ENCODE assay signal across 1 cellular context in the genomic region with DNA sequence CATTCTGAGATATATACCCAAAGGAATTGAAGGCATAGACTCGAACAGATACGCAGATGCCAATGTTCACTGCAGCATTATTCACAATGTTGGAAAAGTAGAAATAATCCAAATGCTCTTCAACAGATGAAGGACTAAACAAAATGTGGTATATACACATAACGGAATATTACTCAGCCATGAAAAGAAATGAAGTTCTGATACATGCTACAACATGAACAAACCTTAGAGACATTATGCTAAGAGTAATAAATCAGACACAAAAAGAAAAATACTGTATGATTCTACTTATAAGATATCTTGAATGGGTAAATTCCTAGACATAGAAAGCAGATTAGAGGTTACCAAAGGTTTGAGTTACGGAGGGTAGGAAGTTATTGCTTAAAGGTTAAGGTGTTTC.
TF ChIP-seq lines count a peak whose summit lies in the region.

No MANE protein-coding gene starts in this region.

TF ChIP-seq in SK-N-SH, 30 proteins besides CTCF, POLR2A, EP300 and RAD21 (continued from another document):
- TF ChIP-seq FOXM1 (IDR thresholded peaks at IDR 0.05; ENCODE audit: low read depth) (no peak), TEAD4 (IDR thresholded peaks at IDR 0.05; ENCODE audit: borderline replicate concordance, insufficient read depth) (no peak), ELF1 (IDR thresholded peaks at IDR 0.05) (no peak)
- TF ChIP-seq, protein P1, sequence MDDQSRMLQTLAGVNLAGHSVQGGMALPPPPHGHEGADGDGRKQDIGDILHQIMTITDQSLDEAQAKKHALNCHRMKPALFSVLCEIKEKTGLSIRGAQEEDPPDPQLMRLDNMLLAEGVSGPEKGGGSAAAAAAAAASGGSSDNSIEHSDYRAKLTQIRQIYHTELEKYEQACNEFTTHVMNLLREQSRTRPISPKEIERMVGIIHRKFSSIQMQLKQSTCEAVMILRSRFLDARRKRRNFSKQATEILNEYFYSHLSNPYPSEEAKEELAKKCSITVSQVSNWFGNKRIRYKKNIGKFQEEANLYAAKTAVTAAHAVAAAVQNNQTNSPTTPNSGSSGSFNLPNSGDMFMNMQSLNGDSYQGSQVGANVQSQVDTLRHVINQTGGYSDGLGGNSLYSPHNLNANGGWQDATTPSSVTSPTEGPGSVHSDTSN (IDR thresholded peaks at IDR 0.05): no peak
- TF ChIP-seq, protein P2, sequence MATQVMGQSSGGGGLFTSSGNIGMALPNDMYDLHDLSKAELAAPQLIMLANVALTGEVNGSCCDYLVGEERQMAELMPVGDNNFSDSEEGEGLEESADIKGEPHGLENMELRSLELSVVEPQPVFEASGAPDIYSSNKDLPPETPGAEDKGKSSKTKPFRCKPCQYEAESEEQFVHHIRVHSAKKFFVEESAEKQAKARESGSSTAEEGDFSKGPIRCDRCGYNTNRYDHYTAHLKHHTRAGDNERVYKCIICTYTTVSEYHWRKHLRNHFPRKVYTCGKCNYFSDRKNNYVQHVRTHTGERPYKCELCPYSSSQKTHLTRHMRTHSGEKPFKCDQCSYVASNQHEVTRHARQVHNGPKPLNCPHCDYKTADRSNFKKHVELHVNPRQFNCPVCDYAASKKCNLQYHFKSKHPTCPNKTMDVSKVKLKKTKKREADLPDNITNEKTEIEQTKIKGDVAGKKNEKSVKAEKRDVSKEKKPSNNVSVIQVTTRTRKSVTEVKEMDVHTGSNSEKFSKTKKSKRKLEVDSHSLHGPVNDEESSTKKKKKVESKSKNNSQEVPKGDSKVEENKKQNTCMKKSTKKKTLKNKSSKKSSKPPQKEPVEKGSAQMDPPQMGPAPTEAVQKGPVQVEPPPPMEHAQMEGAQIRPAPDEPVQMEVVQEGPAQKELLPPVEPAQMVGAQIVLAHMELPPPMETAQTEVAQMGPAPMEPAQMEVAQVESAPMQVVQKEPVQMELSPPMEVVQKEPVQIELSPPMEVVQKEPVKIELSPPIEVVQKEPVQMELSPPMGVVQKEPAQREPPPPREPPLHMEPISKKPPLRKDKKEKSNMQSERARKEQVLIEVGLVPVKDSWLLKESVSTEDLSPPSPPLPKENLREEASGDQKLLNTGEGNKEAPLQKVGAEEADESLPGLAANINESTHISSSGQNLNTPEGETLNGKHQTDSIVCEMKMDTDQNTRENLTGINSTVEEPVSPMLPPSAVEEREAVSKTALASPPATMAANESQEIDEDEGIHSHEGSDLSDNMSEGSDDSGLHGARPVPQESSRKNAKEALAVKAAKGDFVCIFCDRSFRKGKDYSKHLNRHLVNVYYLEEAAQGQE (IDR thresholded peaks at IDR 0.05; ENCODE audit: low read depth, low read length): no peak
